ENCODE assay signal across 11 cellular contexts in genomic region chr12:94175763-94176660, GRCh38. TPM values are rescaled to one million over a fixed set of nuclear protein-coding genes. Genes with fewer than 3 reads are reported as not detected.
A peak's percentile ranks its signal among the peaks of the same experiment; 100 is the strongest.
DNase-seq lines count a peak whose midpoint lies in the region; ATAC-seq and TF ChIP-seq lines count a peak whose summit lies in the region.
"Had no signal": no experiment of that assay in that cellular context is flagged by ENCODE, and none has a peak within 500 bp of the region (broad histone marks: within the 10 kb centered on the region; RNA-seq: fewer than 3 reads in every experiment).

No MANE protein-coding gene starts in this region.

- no peak overlapping the region for H3K27ac ChIP-seq in SJCRH30

- DNase-seq in AG10803 (ENCODE audit: low read depth) (peak; percentile 20), NOMO-1 (lab: John Stamatoyannopoulos, UW; ENCODE audit: unreplicated experiment in 2 of 2) (peak; percentile 58 to 64), fibroblast of gingiva (ENCODE audit: low read depth) (peak; percentile 8), SJCRH30 (no peak), NCI-H1105 (lab: John Stamatoyannopoulos, UW) (no peak), mesenteric fat pad (ENCODE audit: low spot score) (no peak)
- DNase-seq: activated CD4-positive, alpha-beta T cell treated with anti-CD3 and anti-CD28 coated beads for 48 hours; CD4-positive, CD25-positive, alpha-beta regulatory T cell; stimulated activated naive CD4-positive, alpha-beta T cell treated with Interleukin-2 at 50 U/mL for 16 hours had no signal

- no peaks in the 10 kb centered on the region for H3K9me3 ChIP-seq in SJCRH30 (replicated peaks)

- no peaks in the 10 kb centered on the region for H3K36me3 ChIP-seq in SJCRH30

- H3K27me3 ChIP-seq in SJCRH30, result no peaks in the 10 kb centered on the region

- ATAC-seq in GM18907 (IDR thresholded peaks at IDR 0.05; ENCODE audit: unreplicated experiment) (peak; percentile 34), GM21360 (IDR thresholded peaks at IDR 0.05; ENCODE audit: unreplicated experiment) (no peak)

- H3K4me1 ChIP-seq in SJCRH30, result 0 out of 2 replicates have a peak, but pooled peaks cover 5% of the 10 kb centered on the region

- TF ChIP-seq CTCF in AG10803 (conservative IDR thresholded peaks at IDR 0.05; ENCODE audit: low read length), result no peak

- H3K4me3 ChIP-seq in AG10803 (ENCODE audit: low read length) (no peak overlapping the region), SJCRH30 (no peak overlapping the region)

RNA-seq across cellular contexts. Expression of gene PLXNC1, which starts 27.6 kb away (rescaled TPM):
- 0.05 and 0.08 TPM in 2 replicates for total RNA-seq in SJCRH30 (2014; rRNA removed; shearing (Covaris generic))
- total RNA-seq in mesenteric fat pad, result 8.9 TPM

Comparison
In these comparisons a context has a peak if more than half of its experiments do, and no peak if none do; other contexts are left out.
1. DNase-seq: peak in AG10803 (single experiment), NOMO-1 (2 of 2) and fibroblast of gingiva (single experiment); none in SJCRH30 (0 of 2), NCI-H1105 (single experiment) and mesenteric fat pad (single experiment).